Comparison of ENCODE assay signal across 9 cellular contexts in the genomic region with DNA sequence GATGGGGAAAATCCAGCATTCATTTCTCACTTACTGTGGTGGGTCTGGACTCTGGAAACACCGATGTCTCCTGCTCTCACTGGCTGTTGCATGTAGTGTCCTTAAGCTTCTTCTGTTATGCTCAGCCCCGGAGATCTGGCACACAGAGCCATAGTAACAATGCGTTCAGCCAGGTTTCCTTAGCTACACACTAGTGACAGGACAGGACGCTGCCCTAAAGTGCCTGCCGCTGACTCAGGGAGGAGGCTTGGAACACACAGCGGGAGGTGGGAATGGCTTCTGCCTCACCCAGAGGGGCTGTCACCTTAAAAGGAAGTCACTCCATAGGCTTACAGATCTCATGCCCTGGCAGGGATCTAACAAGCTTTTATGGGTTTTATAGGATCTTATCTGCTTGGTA.
DNase-seq lines count a peak whose midpoint lies in the region; ATAC-seq and TF ChIP-seq lines count a peak whose summit lies in the region.
"Had no signal": no experiment of that assay in that cellular context is flagged by ENCODE, and none has a peak within 500 bp of the region (broad histone marks: within the 10 kb centered on the region; RNA-seq: fewer than 3 reads in every experiment).

No MANE protein-coding gene starts in this region.

- WGBS in prostate gland: 17% methylated on average over 6 of the region's 6 CpGs

- no peaks in the 10 kb centered on the region for H3K79me2 ChIP-seq in GM23338 (replicated peaks; ENCODE audit: insufficient read depth)

- no peaks in the 10 kb centered on the region for H3K36me3 ChIP-seq in GM23338 (ENCODE audit: insufficient read depth)
- no peaks in the 10 kb centered on the region for H3K36me3 ChIP-seq in prostate gland
- H3K36me3 ChIP-seq: SJCRH30 had no signal

- no peaks in the 10 kb centered on the region for H3K9me3 Mint-ChIP-seq in GM23338
- H3K9me3 Mint-ChIP-seq in natural killer cell: no peaks in the 10 kb centered on the region

- TF ChIP-seq CTCF in GM23338 (conservative IDR thresholded peaks at IDR 0.05; ENCODE audit: low read depth in 2 of 2): no peak
- no peak for TF ChIP-seq CTCF in prostate gland (IDR thresholded peaks at IDR 0.05)
- no peak for TF ChIP-seq CTCF in natural killer cell (IDR thresholded peaks at IDR 0.05)

- H3F3A ChIP-seq in GM23338 (replicated peaks; ENCODE audit: low read depth): no peaks in the 10 kb centered on the region

- H3K4me3 Mint-ChIP-seq in GM23338 (no peak overlapping the region), natural killer cell (no peak overlapping the region)

- no peaks in the 10 kb centered on the region for H3K9me2 ChIP-seq in GM23338 (ENCODE audit: insufficient read depth)

- no peaks in the 10 kb centered on the region for H4K20me1 ChIP-seq in GM23338 (replicated peaks; ENCODE audit: insufficient read depth)

- H3K4me2 ChIP-seq in GM23338: no peak overlapping the region

- H3K4me3 ChIP-seq in GM23338 (no peak overlapping the region), prostate gland (no peak overlapping the region)
- H3K4me3 ChIP-seq: SJCRH30 had no signal

- peaks cover 21% of the 10 kb centered on the region for H3K4me1 ChIP-seq in GM23338 (ENCODE audit: insufficient read depth)
- no peaks in the 10 kb centered on the region for H3K4me1 ChIP-seq in prostate gland (replicated peaks)
- H3K4me1 ChIP-seq: SJCRH30 had no signal

- H3K27ac ChIP-seq in GM23338 (ENCODE audit: low read depth) (no peak overlapping the region), prostate gland (no peak overlapping the region)
- H3K27ac ChIP-seq: SJCRH30 had no signal

- peak; percentile 78 for ATAC-seq in GM23338
- no peak for ATAC-seq in natural killer cell
- no peak for ATAC-seq in HG02973 (IDR thresholded peaks at IDR 0.05; ENCODE audit: unreplicated experiment)
- no peak for ATAC-seq in HG03442 (IDR thresholded peaks at IDR 0.05; ENCODE audit: unreplicated experiment)
- ATAC-seq in GM19351 (IDR thresholded peaks at IDR 0.05; ENCODE audit: unreplicated experiment): no peak

- H3K4me1 Mint-ChIP-seq in GM23338 (peaks cover 14% of the 10 kb centered on the region), natural killer cell (peaks cover 0 to under 1% of the 10 kb centered on the region in 2 donors)

- H3K27me3 Mint-ChIP-seq in GM23338 (ENCODE audit: insufficient read depth, low read depth, poor library complexity): no peaks in the 10 kb centered on the region
- peaks cover 6 to 13% of the 10 kb centered on the region in 2 donors for H3K27me3 Mint-ChIP-seq in natural killer cell (ENCODE audit: low read depth in 2 of 2)

- H3K27ac Mint-ChIP-seq in GM23338 (no peak overlapping the region), natural killer cell (no peak overlapping the region)

- H3K27me3 ChIP-seq in GM23338 (ENCODE audit: insufficient read depth) (no peaks in the 10 kb centered on the region), prostate gland (replicated peaks; ENCODE audit: insufficient read depth) (no peaks in the 10 kb centered on the region)
- H3K27me3 ChIP-seq: SJCRH30 had no signal

- DNase-seq in GM23338 (ENCODE audit: low spot score) (peak; percentile 41), SK-N-DZ (ENCODE audit: low spot score) (peak; percentile 69), globus pallidus (ENCODE audit: low spot score) (peak; percentile 37), prostate gland (ENCODE audit: low spot score) (peak; percentile 68), natural killer cell (no peak)

- H2AFZ ChIP-seq in GM23338: no peak overlapping the region

- no peaks in the 10 kb centered on the region for H3K9me3 ChIP-seq in prostate gland
- H3K9me3 ChIP-seq: SJCRH30 had no signal

- TF ChIP-seq POLR2A in prostate gland (IDR thresholded peaks at IDR 0.05): no peak

- no peaks in the 10 kb centered on the region for H3K36me3 Mint-ChIP-seq in GM23338 (ENCODE audit: low read depth)
- H3K36me3 Mint-ChIP-seq in natural killer cell: no peaks in the 10 kb centered on the region

- intact Hi-C loops in prostate gland (cut with DNase I) (no loop called here), natural killer cell (cut with micrococcal nuclease) (no loop called here)

TF ChIP-seq in GM23338, 12 proteins besides CTCF, POLR2A, EP300 and RAD21 (continues in another document):
- TF ChIP-seq, protein P1, sequence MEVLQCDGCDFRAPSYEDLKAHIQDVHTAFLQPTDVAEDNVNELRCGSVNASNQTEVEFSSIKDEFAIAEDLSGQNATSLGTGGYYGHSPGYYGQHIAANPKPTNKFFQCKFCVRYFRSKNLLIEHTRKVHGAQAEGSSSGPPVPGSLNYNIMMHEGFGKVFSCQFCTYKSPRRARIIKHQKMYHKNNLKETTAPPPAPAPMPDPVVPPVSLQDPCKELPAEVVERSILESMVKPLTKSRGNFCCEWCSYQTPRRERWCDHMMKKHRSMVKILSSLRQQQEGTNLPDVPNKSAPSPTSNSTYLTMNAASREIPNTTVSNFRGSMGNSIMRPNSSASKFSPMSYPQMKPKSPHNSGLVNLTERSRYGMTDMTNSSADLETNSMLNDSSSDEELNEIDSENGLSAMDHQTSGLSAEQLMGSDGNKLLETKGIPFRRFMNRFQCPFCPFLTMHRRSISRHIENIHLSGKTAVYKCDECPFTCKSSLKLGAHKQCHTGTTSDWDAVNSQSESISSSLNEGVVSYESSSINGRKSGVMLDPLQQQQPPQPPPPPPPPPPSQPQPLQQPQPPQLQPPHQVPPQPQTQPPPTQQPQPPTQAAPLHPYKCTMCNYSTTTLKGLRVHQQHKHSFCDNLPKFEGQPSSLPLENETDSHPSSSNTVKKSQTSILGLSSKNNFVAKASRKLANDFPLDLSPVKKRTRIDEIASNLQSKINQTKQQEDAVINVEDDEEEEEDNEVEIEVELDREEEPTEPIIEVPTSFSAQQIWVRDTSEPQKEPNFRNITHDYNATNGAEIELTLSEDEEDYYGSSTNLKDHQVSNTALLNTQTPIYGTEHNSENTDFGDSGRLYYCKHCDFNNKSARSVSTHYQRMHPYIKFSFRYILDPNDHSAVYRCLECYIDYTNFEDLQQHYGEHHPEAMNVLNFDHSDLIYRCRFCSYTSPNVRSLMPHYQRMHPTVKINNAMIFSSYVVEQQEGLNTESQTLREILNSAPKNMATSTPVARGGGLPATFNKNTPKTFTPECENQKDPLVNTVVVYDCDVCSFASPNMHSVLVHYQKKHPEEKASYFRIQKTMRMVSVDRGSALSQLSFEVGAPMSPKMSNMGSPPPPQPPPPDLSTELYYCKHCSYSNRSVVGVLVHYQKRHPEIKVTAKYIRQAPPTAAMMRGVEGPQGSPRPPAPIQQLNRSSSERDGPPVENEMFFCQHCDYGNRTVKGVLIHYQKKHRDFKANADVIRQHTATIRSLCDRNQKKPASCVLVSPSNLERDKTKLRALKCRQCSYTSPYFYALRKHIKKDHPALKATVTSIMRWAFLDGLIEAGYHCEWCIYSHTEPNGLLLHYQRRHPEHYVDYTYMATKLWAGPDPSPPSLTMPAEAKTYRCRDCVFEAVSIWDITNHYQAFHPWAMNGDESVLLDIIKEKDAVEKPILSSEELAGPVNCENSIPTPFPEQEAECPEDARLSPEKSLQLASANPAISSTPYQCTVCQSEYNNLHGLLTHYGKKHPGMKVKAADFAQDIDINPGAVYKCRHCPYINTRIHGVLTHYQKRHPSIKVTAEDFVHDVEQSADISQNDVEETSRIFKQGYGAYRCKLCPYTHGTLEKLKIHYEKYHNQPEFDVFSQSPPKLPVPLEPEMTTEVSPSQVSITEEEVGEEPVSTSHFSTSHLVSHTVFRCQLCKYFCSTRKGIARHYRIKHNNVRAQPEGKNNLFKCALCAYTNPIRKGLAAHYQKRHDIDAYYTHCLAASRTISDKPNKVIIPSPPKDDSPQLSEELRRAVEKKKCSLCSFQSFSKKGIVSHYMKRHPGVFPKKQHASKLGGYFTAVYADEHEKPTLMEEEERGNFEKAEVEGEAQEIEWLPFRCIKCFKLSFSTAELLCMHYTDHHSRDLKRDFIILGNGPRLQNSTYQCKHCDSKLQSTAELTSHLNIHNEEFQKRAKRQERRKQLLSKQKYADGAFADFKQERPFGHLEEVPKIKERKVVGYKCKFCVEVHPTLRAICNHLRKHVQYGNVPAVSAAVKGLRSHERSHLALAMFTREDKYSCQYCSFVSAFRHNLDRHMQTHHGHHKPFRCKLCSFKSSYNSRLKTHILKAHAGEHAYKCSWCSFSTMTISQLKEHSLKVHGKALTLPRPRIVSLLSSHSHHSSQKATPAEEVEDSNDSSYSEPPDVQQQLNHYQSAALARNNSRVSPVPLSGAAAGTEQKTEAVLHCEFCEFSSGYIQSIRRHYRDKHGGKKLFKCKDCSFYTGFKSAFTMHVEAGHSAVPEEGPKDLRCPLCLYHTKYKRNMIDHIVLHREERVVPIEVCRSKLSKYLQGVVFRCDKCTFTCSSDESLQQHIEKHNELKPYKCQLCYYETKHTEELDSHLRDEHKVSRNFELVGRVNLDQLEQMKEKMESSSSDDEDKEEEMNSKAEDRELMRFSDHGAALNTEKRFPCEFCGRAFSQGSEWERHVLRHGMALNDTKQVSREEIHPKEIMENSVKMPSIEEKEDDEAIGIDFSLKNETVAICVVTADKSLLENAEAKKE (CRISPR knock-in tag; IDR thresholded peaks at IDR 0.05): no peak
- no peak for TF ChIP-seq JUNB (IDR thresholded peaks at IDR 0.05; ENCODE audit: unreplicated experiment)
- no peak for TF ChIP-seq EZH2 (IDR thresholded peaks at IDR 0.05; ENCODE audit: low read depth, unreplicated experiment)
- no peak for TF ChIP-seq POLR2AphosphoS5 (IDR thresholded peaks at IDR 0.05; ENCODE audit: low read depth)
- TF ChIP-seq CREB1 (CRISPR knock-in tag; IDR thresholded peaks at IDR 0.05; ENCODE audit: low read depth): no peak
- no peak for TF ChIP-seq ZNF114 (CRISPR knock-in tag; IDR thresholded peaks at IDR 0.05)
- TF ChIP-seq EZH2phosphoT487 (IDR thresholded peaks at IDR 0.05; ENCODE audit: unreplicated experiment): no peak
- no peak for TF ChIP-seq ZNF331 (CRISPR knock-in tag; IDR thresholded peaks at IDR 0.05; ENCODE audit: low read depth)
- TF ChIP-seq NANOG (IDR thresholded peaks at IDR 0.05; ENCODE audit: borderline replicate concordance): no peak
